8 cellular contexts compared by ENCODE assay signal in the genomic region with DNA sequence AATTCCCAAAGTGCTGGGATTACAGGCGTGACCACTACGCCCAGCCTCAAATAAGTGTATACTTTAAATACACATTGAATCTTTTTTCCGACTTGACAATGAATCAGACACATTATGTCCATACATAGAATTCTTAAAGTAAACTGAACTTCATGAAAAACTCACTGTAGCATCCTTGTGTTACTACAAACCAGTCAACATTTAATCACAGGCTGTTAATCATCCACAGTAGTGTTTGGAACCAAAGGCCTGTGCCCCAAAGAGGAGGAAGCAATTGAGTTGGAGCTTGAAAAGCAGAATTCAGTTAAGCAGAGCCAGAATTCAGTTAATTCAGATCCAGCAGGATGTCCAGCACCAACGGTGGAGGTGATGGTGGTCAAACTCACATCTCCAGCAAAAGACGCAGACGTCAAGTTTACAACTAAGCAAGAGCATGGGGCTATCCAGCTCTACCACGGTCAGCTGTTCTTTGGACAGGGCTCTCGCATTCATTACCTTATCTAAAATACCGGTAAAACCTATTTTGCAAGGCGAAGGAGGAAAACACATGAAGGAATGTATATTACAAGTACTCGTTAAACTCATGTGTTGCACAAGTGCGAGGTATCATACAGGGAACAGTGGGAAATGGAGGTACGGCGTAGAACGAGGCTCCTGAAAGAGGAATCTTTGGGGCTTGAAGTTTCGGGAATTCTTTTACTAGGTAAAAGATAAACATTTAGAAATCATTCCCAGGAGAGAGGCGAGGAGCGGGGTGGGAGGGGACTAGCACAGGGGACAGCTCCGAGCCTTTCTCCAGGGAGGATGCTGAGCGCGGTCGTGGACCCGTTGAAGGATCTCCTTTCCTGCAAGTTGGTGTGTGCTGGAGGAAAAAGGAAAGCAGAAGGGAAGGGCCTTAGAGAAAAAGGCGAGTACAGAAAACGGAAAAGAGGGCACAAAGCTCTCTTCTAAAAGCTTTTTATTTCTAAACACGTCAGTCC. TPM values are rescaled to one million over a fixed set of nuclear protein-coding genes. Genes with fewer than 3 reads are reported as not detected.
DNase-seq lines count a peak whose midpoint lies in the region; ATAC-seq and TF ChIP-seq lines count a peak whose summit lies in the region.

No MANE protein-coding gene starts in this region.

- no peak for TF ChIP-seq CTCF in dorsolateral prefrontal cortex (IDR thresholded peaks at IDR 0.05 in 54 of 56, conservative IDR thresholded peaks at IDR 0.05 in 2 of 56; ENCODE audit: low read depth in 1 of 56, partially characterized antibody in 56 of 56)
- no peak for TF ChIP-seq CTCF in mesothelial cell of epicardium (IDR thresholded peaks at IDR 0.05; ENCODE audit: unreplicated experiment)
- no peak for TF ChIP-seq CTCF in upper lobe of left lung (IDR thresholded peaks at IDR 0.05)

- H3K27me3 Mint-ChIP-seq in mesothelial cell of epicardium (ENCODE audit: low read depth): no peaks in the 10 kb centered on the region

- TF ChIP-seq EP300 in upper lobe of left lung (IDR thresholded peaks at IDR 0.05): no peak

- peaks cover 8% of the 10 kb centered on the region for H3K36me3 Mint-ChIP-seq in mesothelial cell of epicardium

- ATAC-seq in upper lobe of left lung (ENCODE audit: low FRiP score in 2 of 2): no peak

- H3K36me3 ChIP-seq in upper lobe of left lung: peaks cover 0 to 13% (median 3%) of the 10 kb centered on the region in 4 donors

- intact Hi-C loops in dorsolateral prefrontal cortex (cut with DNase I): loop anchor here (2.0 to 10.0 kb wide), 3 partner anchors 61 to 167 kb away; partner anchors contain the start of genes RMP24 (in 2 of the 2), FHOD3 (in 1 of the 2) and RPRD1A (in 1 of the 2)

- H3K27ac Mint-ChIP-seq in mesothelial cell of epicardium: peak overlapping the region; percentile 89

- H3K27ac ChIP-seq in dorsolateral prefrontal cortex: peak overlapping the region in 45 of 59 donors; percentile 91 to 100 (median 99)
- peak overlapping the region in 1 of 4 donors; percentile 99 for H3K27ac ChIP-seq in upper lobe of left lung

- peaks cover 21 to 42% (median 27%) of the 10 kb centered on the region in 4 donors for H3K4me1 ChIP-seq in upper lobe of left lung

- H3K27me3 ChIP-seq in dorsolateral prefrontal cortex: no peaks in the 10 kb centered on the region
- H3K27me3 ChIP-seq in upper lobe of left lung: no peaks in the 10 kb centered on the region

- no peak for TF ChIP-seq POLR2A in upper lobe of left lung (IDR thresholded peaks at IDR 0.05)

- peaks cover 28% of the 10 kb centered on the region for H3K4me1 Mint-ChIP-seq in mesothelial cell of epicardium

- H3K4me3 ChIP-seq in dorsolateral prefrontal cortex (peak overlapping the region; percentile 67 to 100 (median 97)), upper lobe of left lung (peak overlapping the region; percentile 82 to 92 (median 84))

- peak overlapping the region; percentile 97 for H3K4me3 Mint-ChIP-seq in mesothelial cell of epicardium

- 22 to 23% methylated on average over 26 of the region's 26 CpGs for WGBS in upper lobe of left lung, 2 donors

- DNase-seq in stimulated activated CD4-positive, alpha-beta T cell treated with anti-CD3 and anti-CD28 coated beads, Interleukin-15, amount 100 ng/mL, for 24 hours: peak; percentile 24
- no peak for DNase-seq in stimulated activated CD4-positive, alpha-beta T cell treated with anti-CD3 and anti-CD28 coated beads, Interleukin-4, amount 100 ng/mL, for 1 hour
- DNase-seq in OCI-M1 (lab: John Stamatoyannopoulos, UW) (peak; percentile 50), dorsolateral prefrontal cortex (peak in 3 of 10 donors; percentile 22 to 40 (median 22)), mesothelial cell of epicardium (ENCODE audit: low spot score in 2 of 2, unreplicated experiment in 2 of 2) (peak in 1 of 2 experiments; percentile 42), upper lobe of left lung (peak in 1 of 2 donors; percentile 30), NCI-H1048 (lab: John Stamatoyannopoulos, UW) (no peak)
- no peak for DNase-seq in activated CD8-positive, alpha-beta memory T cell treated with anti-CD3 and anti-CD28 coated beads, Interleukin-2, amount 50 U/mL, for 4 hours

- H3K9me3 ChIP-seq in upper lobe of left lung: no peaks in the 10 kb centered on the region

- H3K9me3 Mint-ChIP-seq in mesothelial cell of epicardium: no peaks in the 10 kb centered on the region

RNA-seq across cellular contexts. Expression of gene SLC39A6, which starts 1.0 kb away (rescaled TPM):
- total RNA-seq in dorsolateral prefrontal cortex: 10 to 100 TPM; 26.2 to 53.3 (median 36.5) TPM
- 42.0 to 43.1 TPM (median 42.7 TPM) in 3 replicates for total RNA-seq in mesothelial cell of epicardium
- total RNA-seq in upper lobe of left lung: 10 to 100 TPM in 5 of 6 donors, 1 to 10 TPM in 1; 10.0 to 39.6 (median 22.7) TPM

RNA-seq across cellular contexts. Expression of gene ELP2, which starts 1.5 kb away (rescaled TPM):
- 100 to 1,000 TPM in 75 of 120 experiments, 10 to 100 TPM in 45; 61.4 to 145 (median 105) TPM for total RNA-seq in dorsolateral prefrontal cortex
- 131 to 144 TPM (median 143 TPM) in 3 replicates for total RNA-seq in mesothelial cell of epicardium
- 10 to 100 TPM; 33.1 to 91.5 (median 58.3) TPM for total RNA-seq in upper lobe of left lung

RNA-seq across cellular contexts. Expression of gene MOCOS, which starts 59.1 kb away (rescaled TPM):
- total RNA-seq in dorsolateral prefrontal cortex: 1 to 10 TPM in 10 of 120 experiments, under 1 TPM in 109, not detected in 1; 0.13 to 2.5 (median 0.43) TPM
- total RNA-seq in mesothelial cell of epicardium: 2.2 to 3.2 TPM (median 3.2 TPM) in 3 replicates
- 1 to 10 TPM; 1.9 to 4.7 (median 3.8) TPM for total RNA-seq in upper lobe of left lung

Comparison
In these comparisons a context has a peak if more than half of its experiments do, and no peak if none do; other contexts are left out.
1. DNase-seq: peak in stimulated activated CD4-positive, alpha-beta T cell treated with anti-CD3 and anti-CD28 coated beads, Interleukin-15, amount 100 ng/mL, for 24 hours (single experiment) and OCI-M1 (single experiment); none in stimulated activated CD4-positive, alpha-beta T cell treated with anti-CD3 and anti-CD28 coated beads, Interleukin-4, amount 100 ng/mL, for 1 hour (single experiment), NCI-H1048 (single experiment) and activated CD8-positive, alpha-beta memory T cell treated with anti-CD3 and anti-CD28 coated beads, Interleukin-2, amount 50 U/mL, for 4 hours (single experiment).